In genomic region chr2:225041871-225042799, GRCh38 we compare ENCODE assay signal across 1 cellular context.
TF ChIP-seq lines count a peak whose summit lies in the region.

DOCK10 (minus strand) TSS chr2:225042468; CDS start chr2:225042374, 94 bp downstream.

TF ChIP-seq in H1, 55 proteins besides CTCF, POLR2A, EP300 and RAD21:
- TF ChIP-seq SP1 (IDR thresholded peaks at IDR 0.05; ENCODE audit: low read depth, low read length), result no peak
- TF ChIP-seq SUZ12 (IDR thresholded peaks at IDR 0.05; ENCODE audit: low read length), result peak; percentile 75
- TF ChIP-seq KDM4A (IDR thresholded peaks at IDR 0.05; ENCODE audit: low read depth, low read length, severe bottlenecking), result peak; percentile 82
- TF ChIP-seq RNF2 (IDR thresholded peaks at IDR 0.05; ENCODE audit: borderline replicate concordance, low read depth, low read length, missing control alignments, poor library complexity, severe bottlenecking), result peak; percentile 23
- 0 out of 4 replicates have a peak, but pooled peaks of 1 of the 2 experiments have one; percentile 2 for TF ChIP-seq HDAC2 (IDR thresholded peaks at IDR 0.05; ENCODE audit: borderline replicate concordance in 1 of 2, low read depth in 2 of 2, low read length in 2 of 2)
- 0 out of 2 replicates have a peak, but pooled peaks have one; percentile 33 for TF ChIP-seq CREB1 (IDR thresholded peaks at IDR 0.05)
- TF ChIP-seq SP2 (IDR thresholded peaks at IDR 0.05; ENCODE audit: low read length), result no peak
- TF ChIP-seq RBBP5 (IDR thresholded peaks at IDR 0.05; ENCODE audit: borderline replicate concordance, low read depth, low read length), result peak; percentile 59; the same call in 1 of the 2 replicates
- peak; percentile 56 for TF ChIP-seq EZH2 (IDR thresholded peaks at IDR 0.05; ENCODE audit: low read depth, low read length, severe bottlenecking)
- peak; percentile 14; the same call in 1 of the 2 replicates for TF ChIP-seq E2F6 (IDR thresholded peaks at IDR 0.05)
